ENCODE assay signal across 19 cellular contexts in genomic region chr2:73684905-73685304, GRCh38. TPM values are rescaled to one million over a fixed set of nuclear protein-coding genes. Genes with fewer than 3 reads are reported as not detected.
DNase-seq lines count a peak whose midpoint lies in the region; FAIRE-seq and TF ChIP-seq lines count a peak whose summit lies in the region.
"Not testable (repeated sequence)": the region's sequence is repeated elsewhere in the genome, so short reads cannot be mapped to it uniquely, and the experiment has no call there.
"Had no signal": no experiment of that assay in that cellular context is flagged by ENCODE, and none has a peak within 500 bp of the region (broad histone marks: within the 10 kb centered on the region; RNA-seq: fewer than 3 reads in every experiment).

No MANE protein-coding gene starts in this region.

- not testable (repeated sequence) for H3K27me3 ChIP-seq in Loucy (ENCODE audit: insufficient read depth, low read length, poor library complexity, severe bottlenecking); SJCRH30; bronchial epithelial cell (ENCODE audit: control insufficient read depth, insufficient read depth, low read length); hepatocyte; ovary

- not testable (repeated sequence) for H4K20me1 ChIP-seq in Loucy (ENCODE audit: insufficient read depth, low read length, poor library complexity, severe bottlenecking); hepatocyte (ENCODE audit: insufficient read depth, poor library complexity, severe bottlenecking)

- H3K27ac Mint-ChIP-seq in Calu3 (ENCODE audit: unreplicated experiment) = not testable (repeated sequence)

- H3K36me3 ChIP-seq in Loucy (ENCODE audit: insufficient read depth, low read length); SJCRH30; bronchial epithelial cell (ENCODE audit: control insufficient read depth, insufficient read depth, low read length); hepatocyte (replicated peaks; ENCODE audit: insufficient read depth, low read depth); ovary: not testable (repeated sequence)

- not testable (repeated sequence) for H3K9me3 ChIP-seq in Loucy (ENCODE audit: insufficient read depth, low read depth, low read length); SJCRH30 (replicated peaks); hepatocyte (ENCODE audit: low read depth); ovary

- CTCF ChIA-PET in Calu3 (lab: Charles Lee) = not testable (repeated sequence)

- TF ChIP-seq CTCF in Calu3 (IDR thresholded peaks at IDR 0.05; ENCODE audit: unreplicated experiment) = not testable (repeated sequence)
- TF ChIP-seq CTCF in Loucy (conservative IDR thresholded peaks at IDR 0.05; ENCODE audit: low read length) (peak; percentile 24), bronchial epithelial cell (IDR thresholded peaks at IDR 0.05; ENCODE audit: insufficient read depth, low read length, severe bottlenecking) (peak; percentile 11), fibroblast of pulmonary artery (IDR thresholded peaks at IDR 0.05; ENCODE audit: low read length, missing control alignments) (peak; percentile 12), hepatocyte (IDR thresholded peaks at IDR 0.05; ENCODE audit: poor library complexity) (peak; percentile 10), ovary (IDR thresholded peaks at IDR 0.05) (peak in 1 of 3 donors; percentile 18)

- H3K9ac ChIP-seq in Loucy (ENCODE audit: low read depth, low read length, poor library complexity, severe bottlenecking) = not testable (repeated sequence)

- not testable (repeated sequence) for H3K4me2 ChIP-seq in Loucy (ENCODE audit: low read depth, low read length, poor library complexity, severe bottlenecking); hepatocyte

- H3K27ac ChIP-seq in SJCRH30, hepatocyte, ovary: not testable (repeated sequence)

- WGBS in hepatocyte (ENCODE audit: low lambda C conversion rate, missing lambda C conversion rate) = 32% methylated on average over 8 of the region's 9 CpGs
- WGBS in ovary, 3 donors = 14 to 24% (median 15%) methylated on average over 9 of the region's 9 CpGs

- not testable (repeated sequence) for H3K4me3 ChIP-seq in Loucy (ENCODE audit: low read length, poor library complexity, severe bottlenecking); SJCRH30; bronchial epithelial cell (ENCODE audit: low read depth, low read length); fibroblast of pulmonary artery (replicated peaks; ENCODE audit: low read depth, low read length); hepatocyte; ovary

- peaks cover 52% of the 10 kb centered on the region for H3K27me3 Mint-ChIP-seq in Calu3 (ENCODE audit: unreplicated experiment)

- H2AFZ ChIP-seq in Loucy (ENCODE audit: low read length); hepatocyte: not testable (repeated sequence)

- TF ChIP-seq POLR2A in ovary (IDR thresholded peaks at IDR 0.05) = not testable (repeated sequence)

- not testable (repeated sequence) for H3K36me3 Mint-ChIP-seq in Calu3 (ENCODE audit: insufficient read depth, unreplicated experiment)

- intact Hi-C loops in Calu3 (cut with micrococcal nuclease; ENCODE audit: unreplicated experiment) = not testable (repeated sequence)
- intact Hi-C loops in ovary (cut with DNase I) = loop anchor here in 1 of 4 donors (10.0 kb wide), 1 partner anchor 90 kb away; no protein-coding TSS in a partner anchor

- H3K9me3 Mint-ChIP-seq in Calu3 (ENCODE audit: low read depth, unreplicated experiment) = not testable (repeated sequence)

- H3F3A ChIP-seq in Loucy (ENCODE audit: low read depth) = not testable (repeated sequence)

- not testable (repeated sequence) for H3K4me3 Mint-ChIP-seq in Calu3 (ENCODE audit: low read depth, unreplicated experiment)

- BruUV-seq in Calu3 (replicated peaks; lab: Mats Ljungman, UMichigan) = not testable (repeated sequence)

- not testable (repeated sequence) for TF ChIP-seq EP300 in ovary (IDR thresholded peaks at IDR 0.05)

- not testable (repeated sequence) for H3K79me2 ChIP-seq in Loucy (ENCODE audit: insufficient read depth, low read length); hepatocyte

- H3K4me1 Mint-ChIP-seq in Calu3 (ENCODE audit: low read depth, unreplicated experiment) = not testable (repeated sequence)

- DNase-seq in Calu3 (peak; percentile 27), SJCRH30 (peak; percentile 19 to 30), ovary (peak; percentile 51 to 79 (median 65))
- DNase-seq in bronchial epithelial cell (ENCODE audit: low read depth); fibroblast of pulmonary artery (ENCODE audit: low read depth); hepatocyte (ENCODE audit: low spot score): not testable (repeated sequence)

- H3K4me1 ChIP-seq in Loucy (ENCODE audit: insufficient read depth, low read length, poor library complexity, severe bottlenecking); SJCRH30; hepatocyte (ENCODE audit: insufficient read depth); ovary (ENCODE audit: insufficient read depth): not testable (repeated sequence)

- not testable (repeated sequence) for H3K9me2 ChIP-seq in Loucy (replicated peaks; ENCODE audit: low read depth, low read length); hepatocyte (replicated peaks; ENCODE audit: insufficient read depth)

- FAIRE-seq in bronchial epithelial cell (lab: Jason Lieb, UNC) = peak; percentile 28

RNA-seq across cellular contexts. Expression of gene NAT8, which starts 42.7 kb away (rescaled TPM):
- not detected in 2 replicates for total RNA-seq in Calu3 (2022)
- total RNA-seq in SJCRH30 (2014; rRNA removed; shearing (Covaris generic)) = not detected in 2 replicates
- not detected in 2 replicates for total RNA-seq in bronchial epithelial cell
- 3.8 and 4.8 TPM in 2 replicates for total RNA-seq in hepatocyte
- 3.3 TPM in 2 replicates for polyA plus RNA-seq in hepatocyte
- 1 to 10 TPM in 1 of 7 donors, under 1 TPM in 2, not detected in 4; 0.25 to 1.1 (median 0.82) TPM for total RNA-seq in ovary
- under 1 TPM; 0.48 to 0.64 TPM for polyA plus RNA-seq in ovary
- total RNA-seq: activated CD4-positive, alpha-beta T cell treated with anti-CD3 and anti-CD28 coated beads, Interleukin-2, amount 10 ng/mL, durations not matched to agents 7 days and 5 days; activated naive CD8-positive, alpha-beta T cell treated with anti-CD3 and anti-CD28 coated beads, Interleukin-2, amount 10 ng/mL, durations not matched to agents 7 days and 5 days; ascending aorta; cerebellum; G401; left lung; mesothelial cell of epicardium; naive thymus-derived CD4-positive, alpha-beta T cell; occipital lobe; smooth muscle cell; thyroid gland had no signal
- polyA plus RNA-seq: esophagus; naive thymus-derived CD4-positive, alpha-beta T cell; smooth muscle cell had no signal

RNA-seq across cellular contexts. Expression of gene TPRKB, which starts 52.2 kb away (rescaled TPM):
- total RNA-seq in Calu3 (2022) = 31.6 and 36.7 TPM in 2 replicates
- 136 and 161 TPM in 2 replicates for total RNA-seq in SJCRH30 (2014; rRNA removed; shearing (Covaris generic))
- total RNA-seq in bronchial epithelial cell = 18.6 and 21.1 TPM in 2 replicates
- 45.1 and 68.2 TPM in 2 replicates for total RNA-seq in hepatocyte
- 37.2 and 40.5 TPM in 2 replicates for polyA plus RNA-seq in hepatocyte
- 10 to 100 TPM; 27.4 to 47.9 (median 33.3) TPM for total RNA-seq in ovary
- polyA plus RNA-seq in ovary = 10 to 100 TPM; 41.7 to 58.6 TPM
